1 cellular context compared by ENCODE assay signal in genomic region chr1:168154707-168155106, GRCh38. TPM values are rescaled to one million over a fixed set of nuclear protein-coding genes. Genes with fewer than 3 reads are reported as not detected.
"Had no signal": no experiment of that assay in that cellular context is flagged by ENCODE, and none has a peak within 500 bp of the region (broad histone marks: within the 10 kb centered on the region; RNA-seq: fewer than 3 reads in every experiment).

No MANE protein-coding gene starts in this region.

RNA-seq across cellular contexts. Expression of gene GPR161, which starts 18.0 kb away (rescaled TPM):
- total RNA-seq: activated CD8-positive, alpha-beta T cell treated with anti-CD3 and anti-CD28 coated beads, Interleukin-2, amount 10 ng/mL, durations not matched to agents 7 days and 5 days had no signal
